1 cellular context compared by ENCODE assay signal in the genomic region with DNA sequence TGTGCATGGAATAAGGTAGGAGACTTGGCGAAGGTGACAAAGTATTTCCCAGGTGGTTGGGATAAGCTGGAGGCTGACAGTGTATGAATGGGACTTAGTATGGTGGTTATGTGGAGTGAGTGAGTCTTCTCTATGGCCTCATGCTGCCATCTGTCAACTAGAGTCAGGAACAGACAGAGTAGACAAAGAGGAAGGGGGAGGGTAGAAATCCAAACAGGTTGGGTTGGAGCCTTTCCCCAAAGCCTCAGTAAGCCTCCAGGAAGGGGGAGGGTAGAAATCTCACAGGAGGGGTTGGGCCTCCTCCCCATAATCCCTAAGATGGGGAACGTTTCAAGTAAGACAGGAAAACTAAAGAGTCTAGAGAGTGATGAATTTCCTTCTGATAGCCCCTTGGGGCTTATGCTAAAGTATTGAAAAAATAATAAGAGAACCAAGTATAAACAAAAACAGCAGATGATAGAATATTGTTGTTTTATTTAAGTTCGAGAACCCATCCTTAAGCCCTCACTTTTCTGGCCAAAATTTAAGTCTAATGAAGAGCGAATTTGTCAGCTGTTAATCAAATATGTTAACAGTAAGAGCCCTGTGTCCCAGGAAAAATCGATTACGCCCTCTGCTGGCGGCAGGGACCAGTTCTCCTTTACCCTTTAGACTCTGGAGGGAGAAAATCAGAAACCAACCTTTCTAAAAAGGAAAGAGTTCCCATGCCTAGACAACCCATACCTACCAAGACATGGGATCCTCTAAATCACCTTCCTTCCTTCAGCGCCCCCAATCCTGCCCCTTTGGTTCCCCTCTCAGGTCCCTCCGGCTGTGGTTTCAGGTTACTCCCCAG.
TF ChIP-seq lines count a peak whose summit lies in the region.

No MANE protein-coding gene starts in this region.

TF ChIP-seq in HEK293, 187 proteins besides CTCF, POLR2A, EP300 and RAD21 (continued from another document):
- TF ChIP-seq, protein P1, sequence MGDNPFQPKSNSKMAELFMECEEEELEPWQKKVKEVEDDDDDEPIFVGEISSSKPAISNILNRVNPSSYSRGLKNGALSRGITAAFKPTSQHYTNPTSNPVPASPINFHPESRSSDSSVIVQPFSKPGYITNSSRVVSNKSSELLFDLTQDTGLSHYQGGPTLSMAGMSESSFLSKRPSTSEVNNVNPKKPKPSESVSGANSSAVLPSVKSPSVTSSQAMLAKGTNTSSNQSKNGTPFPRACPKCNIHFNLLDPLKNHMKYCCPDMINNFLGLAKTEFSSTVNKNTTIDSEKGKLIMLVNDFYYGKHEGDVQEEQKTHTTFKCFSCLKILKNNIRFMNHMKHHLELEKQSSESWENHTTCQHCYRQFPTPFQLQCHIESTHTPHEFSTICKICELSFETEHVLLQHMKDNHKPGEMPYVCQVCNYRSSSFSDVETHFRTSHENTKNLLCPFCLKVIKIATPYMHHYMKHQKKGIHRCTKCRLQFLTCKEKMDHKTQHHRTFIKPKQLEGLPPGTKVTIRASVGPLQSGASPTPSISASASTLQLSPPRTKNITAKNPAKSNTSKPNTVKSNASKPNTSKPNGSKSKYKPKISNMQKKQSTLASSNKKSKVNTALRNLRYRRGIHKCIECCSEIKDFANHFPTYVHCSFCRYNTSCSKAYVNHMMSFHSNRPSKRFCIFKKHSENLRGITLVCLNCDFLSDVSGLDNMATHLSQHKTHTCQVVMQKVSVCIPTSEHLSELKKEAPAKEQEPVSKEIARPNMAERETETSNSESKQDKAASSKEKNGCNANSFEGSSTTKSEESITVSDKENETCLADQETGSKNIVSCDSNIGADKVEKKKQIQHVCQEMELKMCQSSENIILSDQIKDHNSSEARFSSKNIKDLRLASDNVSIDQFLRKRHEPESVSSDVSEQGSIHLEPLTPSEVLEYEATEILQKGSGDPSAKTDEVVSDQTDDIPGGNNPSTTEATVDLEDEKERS (tag by site-specific recombination; IDR thresholded peaks at IDR 0.05) = 0 out of 2 replicates have a peak, but pooled peaks have one; percentile 37
- TF ChIP-seq GLI4 (tag by site-specific recombination; IDR thresholded peaks at IDR 0.05) = no peak
